Comparison of ENCODE assay signal across 1 cellular context in genomic region chr1:28914228-28915035, GRCh38.
TF ChIP-seq lines count a peak whose summit lies in the region.

EPB41 (plus strand) TSS chr1:28914569; CDS start chr1:28987438, 72,869 bp downstream.

TF ChIP-seq in HEK293, 187 proteins besides CTCF, POLR2A, EP300 and RAD21 (continued from another document):
- TF ChIP-seq, protein P1, sequence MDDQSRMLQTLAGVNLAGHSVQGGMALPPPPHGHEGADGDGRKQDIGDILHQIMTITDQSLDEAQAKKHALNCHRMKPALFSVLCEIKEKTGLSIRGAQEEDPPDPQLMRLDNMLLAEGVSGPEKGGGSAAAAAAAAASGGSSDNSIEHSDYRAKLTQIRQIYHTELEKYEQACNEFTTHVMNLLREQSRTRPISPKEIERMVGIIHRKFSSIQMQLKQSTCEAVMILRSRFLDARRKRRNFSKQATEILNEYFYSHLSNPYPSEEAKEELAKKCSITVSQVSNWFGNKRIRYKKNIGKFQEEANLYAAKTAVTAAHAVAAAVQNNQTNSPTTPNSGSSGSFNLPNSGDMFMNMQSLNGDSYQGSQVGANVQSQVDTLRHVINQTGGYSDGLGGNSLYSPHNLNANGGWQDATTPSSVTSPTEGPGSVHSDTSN (CRISPR knock-in tag; IDR thresholded peaks at IDR 0.05): peak; percentile 22; the same call in 1 of the 2 replicates
- no peak for TF ChIP-seq KLF17 (tag by site-specific recombination; IDR thresholded peaks at IDR 0.05)
